9 cellular contexts compared by ENCODE assay signal in the genomic region with DNA sequence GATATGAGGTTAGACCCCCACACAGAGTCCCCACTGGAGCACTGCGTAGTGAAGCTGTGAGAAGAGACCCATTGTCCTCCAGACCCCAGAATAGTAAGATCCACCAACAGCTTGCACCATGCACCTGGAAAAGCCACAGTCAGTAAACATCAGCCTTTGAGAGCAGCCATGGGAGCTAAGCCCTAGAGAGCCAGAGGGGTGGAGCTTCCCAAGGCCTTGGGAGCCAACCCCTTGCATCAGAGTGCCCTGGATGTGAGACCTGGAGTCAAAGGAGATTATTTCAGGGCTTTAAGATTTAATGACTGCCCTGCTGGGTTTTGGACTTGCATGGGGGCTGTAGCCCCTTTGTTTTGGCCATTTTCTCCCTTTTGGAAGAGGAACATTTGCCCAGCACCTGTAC. TPM values are rescaled to one million over a fixed set of nuclear protein-coding genes. Genes with fewer than 3 reads are reported as not detected.
"Had no signal": no experiment of that assay in that cellular context is flagged by ENCODE, and none has a peak within 500 bp of the region (broad histone marks: within the 10 kb centered on the region; RNA-seq: fewer than 3 reads in every experiment).

No MANE protein-coding gene starts in this region.

- H3K27ac ChIP-seq: HL-60, KMS-11 had no signal

- H3K9ac ChIP-seq: KMS-11 had no signal

- ATAC-seq: K562 had no signal

- H3K4me3 ChIP-seq: K562 had no signal

- H3K4me2 ChIP-seq: KMS-11 had no signal

- DNase-seq: IMR-90, KG1 had no signal

- FAIRE-seq: HTR-8/SVneo, K562 had no signal

RNA-seq across cellular contexts. Expression of gene HSD17B13, which starts 35.7 kb away (rescaled TPM):
- total RNA-seq: HT-29, HT1080, IMR-90 had no signal
- polyA plus RNA-seq: IgD-negative memory B cell, IMR-90 had no signal
